In the genomic region with DNA sequence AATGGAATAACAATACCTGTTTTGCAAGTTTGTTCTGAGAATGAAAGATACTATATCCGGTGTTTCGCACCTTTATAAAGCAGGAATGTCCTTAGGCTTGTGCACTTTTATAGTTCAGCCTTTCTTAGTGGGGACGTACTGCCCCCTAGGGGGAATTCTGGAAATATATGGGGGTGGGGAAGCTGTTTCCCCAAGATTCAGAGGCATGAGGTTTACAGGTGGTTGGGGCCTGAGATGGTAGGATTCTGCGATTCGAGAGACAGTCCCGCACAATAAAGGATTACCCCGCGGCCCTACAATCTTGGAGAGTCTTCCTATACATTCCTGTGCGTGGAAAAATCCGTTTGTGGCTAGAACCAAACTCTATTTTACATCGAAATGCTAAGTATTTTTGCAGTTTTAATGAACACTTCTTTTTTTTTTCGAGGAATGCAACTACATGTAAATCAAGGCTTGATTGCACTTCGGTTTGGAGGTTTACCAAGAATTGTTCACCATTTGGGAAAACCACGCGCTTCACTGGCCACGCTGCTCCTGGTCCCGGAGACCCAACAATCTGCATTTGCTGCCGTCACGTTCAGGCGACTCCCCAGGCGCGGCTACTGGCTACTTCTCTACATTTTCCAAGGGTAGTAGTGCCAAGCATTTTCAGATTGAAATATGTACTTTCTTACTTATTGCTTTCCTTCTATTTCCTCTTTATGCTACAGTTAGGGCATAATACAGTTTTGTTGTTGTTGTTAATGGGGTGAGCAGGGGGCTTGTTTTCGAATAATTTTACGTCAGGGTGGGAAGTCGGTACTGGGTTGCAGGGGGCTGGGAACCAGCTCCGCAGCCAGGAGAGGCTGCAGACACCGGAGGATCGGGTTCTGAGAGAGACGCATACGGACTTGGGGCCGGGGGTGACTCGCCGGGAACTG, we compare ENCODE assay signal across 8 cellular contexts. TPM values are rescaled to one million over a fixed set of nuclear protein-coding genes. Genes with fewer than 3 reads are reported as not detected.
DNase-seq lines count a peak whose midpoint lies in the region; ATAC-seq and TF ChIP-seq lines count a peak whose summit lies in the region.

No MANE protein-coding gene starts in this region.

- H3K9me3 Mint-ChIP-seq in activated CD4-positive, alpha-beta T cell treated with anti-CD3 and anti-CD28 coated beads for 36 hours (ENCODE audit: low read depth), result no peaks in the 10 kb centered on the region

- intact Hi-C loops in activated CD4-positive, alpha-beta T cell treated with anti-CD3 and anti-CD28 coated beads for 36 hours (cut with DNase I, micrococcal nuclease), result loop anchor here (1.0 to 5.0 kb wide), 12 partner anchors 31 to 1001 kb away; partner anchors contain the start of genes ALG11 (in 1 of the 2), FAM124A (in 1 of the 2), INTS6 (in 1 of the 2) and NEK3 (in 1 of the 2)
- intact Hi-C loops in dorsolateral prefrontal cortex (cut with DNase I), result loop anchor here (2.0 to 10.0 kb wide), 9 partner anchors 67 to 313 kb away; partner anchors contain the start of genes ALG11 (in 1 of the 2) and ATP7B (in 1 of the 2)

- 1% methylated on average over 33 of the region's 33 CpGs for WGBS in liver

- peak; percentile 94 to 98 for TF ChIP-seq RAD21 in liver (IDR thresholded peaks at IDR 0.05)

- DNase-seq in activated gamma-delta T cell treated with Interleukin-2 at 50 U/mL for 16 hours (peak; percentile 45), activated gamma-delta T cell (lab: John Stamatoyannopoulos, UW) (no peak), NCI-H460 (ENCODE audit: extremely low read depth, low read depth) (peak; percentile 56), dorsolateral prefrontal cortex (peak in 7 of 10 donors; percentile 42 to 68 (median 51))
- DNase-seq in activated CD4-positive, alpha-beta T cell treated with anti-CD3 and anti-CD28 coated beads for 36 hours, result peak; percentile 67
- DNase-seq in stimulated activated CD4-positive, alpha-beta T cell treated with anti-CD3 and anti-CD28 coated beads, Interleukin-4, amount 100 ng/mL, for 1 hour, result peak; percentile 31

- peaks cover 17% of the 10 kb centered on the region for H3K36me3 Mint-ChIP-seq in activated CD4-positive, alpha-beta T cell treated with anti-CD3 and anti-CD28 coated beads for 36 hours (ENCODE audit: low read depth)

- H3K27me3 Mint-ChIP-seq in activated CD4-positive, alpha-beta T cell treated with anti-CD3 and anti-CD28 coated beads for 36 hours, result peaks cover 6% of the 10 kb centered on the region

- CTCF ChIA-PET in activated CD4-positive, alpha-beta T cell treated with anti-CD3 and anti-CD28 coated beads for 36 hours (lab: Charles Lee), result interaction anchor here (0.6 to 2.7 kb wide), 43 partner anchors 9 to 1002 kb away, joined by 3 to 21 read pairs (median 4); partner anchors contain the start of gene ALG11

- peak overlapping the region; percentile 56 to 95 (median 76) for H3K4me3 ChIP-seq in dorsolateral prefrontal cortex
- H3K4me3 ChIP-seq in liver (ENCODE audit: low read depth in 1 of 3, low read length in 3 of 3), result peak overlapping the region; percentile 20 to 93 (median 61)

- H3K27me3 ChIP-seq in dorsolateral prefrontal cortex (no peaks in the 10 kb centered on the region), liver (ENCODE audit: control insufficient read depth in 4 of 4, insufficient read depth in 4 of 4, low read length in 3 of 4) (no peaks in the 10 kb centered on the region)

- peaks cover 21% of the 10 kb centered on the region for H3K4me1 Mint-ChIP-seq in activated CD4-positive, alpha-beta T cell treated with anti-CD3 and anti-CD28 coated beads for 36 hours

- POLR2A ChIA-PET in activated CD4-positive, alpha-beta T cell treated with anti-CD3 and anti-CD28 coated beads for 36 hours (lab: Charles Lee), result no interaction called here

- peak; percentile 45 for ATAC-seq in HG03095 (IDR thresholded peaks at IDR 0.05; ENCODE audit: unreplicated experiment)
- ATAC-seq in activated CD4-positive, alpha-beta T cell treated with anti-CD3 and anti-CD28 coated beads for 36 hours, result peak; percentile 76

- peaks cover 4 to 17% (median 14%) of the 10 kb centered on the region in 4 donors for H3K4me1 ChIP-seq in liver (ENCODE audit: control insufficient read depth in 4 of 4, insufficient read depth in 4 of 4, low read length in 3 of 4)

- TF ChIP-seq CTCF in dorsolateral prefrontal cortex (IDR thresholded peaks at IDR 0.05 in 54 of 56, conservative IDR thresholded peaks at IDR 0.05 in 2 of 56; ENCODE audit: low read depth in 1 of 56, partially characterized antibody in 56 of 56) (peak; percentile 74 to 97 (median 86)), liver (IDR thresholded peaks at IDR 0.05; ENCODE audit: low read depth, low read length, missing input control) (peak; percentile 90)

- peak overlapping the region in 12 of 59 donors; percentile 5 to 68 (median 50) for H3K27ac ChIP-seq in dorsolateral prefrontal cortex
- H3K27ac ChIP-seq in liver (ENCODE audit: low read depth in 1 of 2, low read length in 2 of 2), result no peak overlapping the region

- peak overlapping the region in 1 of 2 donors; percentile 83 for H3K9ac ChIP-seq in liver (ENCODE audit: low read depth in 1 of 2, low read length in 2 of 2)

- H3K36me3 ChIP-seq in liver (ENCODE audit: control insufficient read depth in 4 of 4, insufficient read depth in 3 of 4, low read depth in 1 of 4, low read length in 3 of 4), result peaks cover 2 to 10% (median 5%) of the 10 kb centered on the region in 4 donors

- H3K27ac Mint-ChIP-seq in activated CD4-positive, alpha-beta T cell treated with anti-CD3 and anti-CD28 coated beads for 36 hours, result peak overlapping the region; percentile 34

- peak overlapping the region; percentile 77 for H3K4me3 Mint-ChIP-seq in activated CD4-positive, alpha-beta T cell treated with anti-CD3 and anti-CD28 coated beads for 36 hours

- no peaks in the 10 kb centered on the region for H3K9me3 ChIP-seq in liver (ENCODE audit: control insufficient read depth in 4 of 4, low read length in 3 of 4)

TF ChIP-seq in liver, 16 proteins besides CTCF, POLR2A, EP300 and RAD21 (continues in another document):
- TF ChIP-seq ATF3 (IDR thresholded peaks at IDR 0.05), result no peak
- TF ChIP-seq, protein P1, sequence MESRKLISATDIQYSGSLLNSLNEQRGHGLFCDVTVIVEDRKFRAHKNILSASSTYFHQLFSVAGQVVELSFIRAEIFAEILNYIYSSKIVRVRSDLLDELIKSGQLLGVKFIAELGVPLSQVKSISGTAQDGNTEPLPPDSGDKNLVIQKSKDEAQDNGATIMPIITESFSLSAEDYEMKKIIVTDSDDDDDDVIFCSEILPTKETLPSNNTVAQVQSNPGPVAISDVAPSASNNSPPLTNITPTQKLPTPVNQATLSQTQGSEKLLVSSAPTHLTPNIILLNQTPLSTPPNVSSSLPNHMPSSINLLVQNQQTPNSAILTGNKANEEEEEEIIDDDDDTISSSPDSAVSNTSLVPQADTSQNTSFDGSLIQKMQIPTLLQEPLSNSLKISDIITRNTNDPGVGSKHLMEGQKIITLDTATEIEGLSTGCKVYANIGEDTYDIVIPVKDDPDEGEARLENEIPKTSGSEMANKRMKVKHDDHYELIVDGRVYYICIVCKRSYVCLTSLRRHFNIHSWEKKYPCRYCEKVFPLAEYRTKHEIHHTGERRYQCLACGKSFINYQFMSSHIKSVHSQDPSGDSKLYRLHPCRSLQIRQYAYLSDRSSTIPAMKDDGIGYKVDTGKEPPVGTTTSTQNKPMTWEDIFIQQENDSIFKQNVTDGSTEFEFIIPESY (IDR thresholded peaks at IDR 0.05), result no peak
- peak; percentile 11 for TF ChIP-seq YY1 (IDR thresholded peaks at IDR 0.05)
- TF ChIP-seq RXRA (IDR thresholded peaks at IDR 0.05), result peak; percentile 8 to 33
- no peak for TF ChIP-seq TAF1 (conservative IDR thresholded peaks at IDR 0.05)
- no peak for TF ChIP-seq EGR1 (IDR thresholded peaks at IDR 0.05; ENCODE audit: low read depth in 2 of 2)
- no peak for TF ChIP-seq GABPA (IDR thresholded peaks at IDR 0.05 in 1 of 2, conservative IDR thresholded peaks at IDR 0.05 in 1 of 2)
- no peak for TF ChIP-seq JUND (IDR thresholded peaks at IDR 0.05)
- no peak for TF ChIP-seq HNF4G (IDR thresholded peaks at IDR 0.05)
- peak; percentile 12 for TF ChIP-seq MAX (IDR thresholded peaks at IDR 0.05)
- TF ChIP-seq FOXA1 (IDR thresholded peaks at IDR 0.05), result peak; percentile 46
- peak in 1 of 2 donors; percentile 32 for TF ChIP-seq HNF4A (conservative IDR thresholded peaks at IDR 0.05)
- TF ChIP-seq NR2F2 (IDR thresholded peaks at IDR 0.05), result no peak
- TF ChIP-seq FOXA2 (IDR thresholded peaks at IDR 0.05), result no peak
- TF ChIP-seq SP1 (IDR thresholded peaks at IDR 0.05), result no peak

RNA-seq across cellular contexts. Expression of gene NEK5, which starts 0.8 kb away (rescaled TPM):
- 0.14 and 0.17 TPM in 2 replicates for total RNA-seq in NCI-H460 (2014; rRNA removed; shearing (Covaris generic))
- 0.12 TPM in 1 of 2 replicates, not detected in the other for polyA plus RNA-seq in NCI-H460 (2014; cell fraction: nucleus; rRNA removed)
- under 1 TPM; 0.16 to 0.44 TPM for total RNA-seq in activated CD4-positive, alpha-beta T cell treated with anti-CD3 and anti-CD28 coated beads for 36 hours
- total RNA-seq in dorsolateral prefrontal cortex (1 to 10 TPM in 104 of 120 experiments, under 1 TPM in 16; 0.60 to 4.5 (median 1.5) TPM), liver (under 1 TPM; 0.08 to 0.23 TPM)
- polyA plus RNA-seq in liver, result under 1 TPM in 1 of 2 donors, not detected in 1; 0.63 TPM

RNA-seq across cellular contexts. Expression of gene NEK3, which starts 31.4 kb away (rescaled TPM):
- total RNA-seq in NCI-H460 (2014; rRNA removed; shearing (Covaris generic)), result 5.8 and 8.7 TPM in 2 replicates
- polyA plus RNA-seq in NCI-H460 (2014; cell fraction: nucleus; rRNA removed), result 22.7 and 25.2 TPM in 2 replicates
- 10 to 100 TPM; 10.5 to 12.0 TPM for total RNA-seq in activated CD4-positive, alpha-beta T cell treated with anti-CD3 and anti-CD28 coated beads for 36 hours
- total RNA-seq in dorsolateral prefrontal cortex, result 10 to 100 TPM in 101 of 120 experiments, 1 to 10 TPM in 19; 4.0 to 49.8 (median 16.7) TPM
- total RNA-seq in liver, result 1 to 10 TPM; 3.0 to 4.4 TPM
- polyA plus RNA-seq in liver, result 1 to 10 TPM; 3.6 to 4.3 TPM
